Comparison of ENCODE assay signal across 8 cellular contexts in the genomic region with DNA sequence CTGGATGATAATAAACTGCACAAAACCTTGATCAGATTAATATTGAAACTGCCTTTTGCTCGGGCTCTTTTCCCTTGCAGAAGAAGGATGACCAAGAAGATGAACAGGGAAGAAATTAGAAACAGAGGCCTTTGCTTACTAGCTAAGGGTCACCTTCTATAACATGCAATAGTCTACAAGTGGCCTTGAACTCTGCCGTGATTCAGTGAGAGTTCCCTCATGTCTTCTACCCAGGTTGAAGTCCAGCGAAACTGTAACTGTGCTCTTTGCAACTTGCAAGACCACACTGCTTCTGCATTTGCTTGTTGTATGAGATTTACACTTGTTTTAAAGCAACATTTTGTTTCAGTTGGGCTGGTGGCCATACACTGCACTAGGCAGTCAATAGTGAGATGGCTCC.
"Had no signal": no experiment of that assay in that cellular context is flagged by ENCODE, and none has a peak within 500 bp of the region (broad histone marks: within the 10 kb centered on the region; RNA-seq: fewer than 3 reads in every experiment).

No MANE protein-coding gene starts in this region.

- ATAC-seq: HCT116 had no signal

- H3K9me3 Mint-ChIP-seq: HFFc6, IgD-negative memory B cell had no signal

- H3K27ac ChIP-seq: GM23248 had no signal

- H3K27ac Mint-ChIP-seq: HFFc6, IgD-negative memory B cell had no signal

- H3K36me3 Mint-ChIP-seq: IgD-negative memory B cell had no signal

- H3K9me3 ChIP-seq: HAP-1 had no signal

- H3K4me3 ChIP-seq: GM23248, HAP-1 had no signal

- H3K36me3 ChIP-seq: HAP-1 had no signal

- DNase-seq: GM23248, GOT3, H7, HFFc6, KBM-7 had no signal

- H3K4me3 Mint-ChIP-seq: HFFc6 had no signal

- H2AFZ ChIP-seq: GM23248 had no signal

- H3K9ac ChIP-seq: GM23248 had no signal
